In the genomic region with DNA sequence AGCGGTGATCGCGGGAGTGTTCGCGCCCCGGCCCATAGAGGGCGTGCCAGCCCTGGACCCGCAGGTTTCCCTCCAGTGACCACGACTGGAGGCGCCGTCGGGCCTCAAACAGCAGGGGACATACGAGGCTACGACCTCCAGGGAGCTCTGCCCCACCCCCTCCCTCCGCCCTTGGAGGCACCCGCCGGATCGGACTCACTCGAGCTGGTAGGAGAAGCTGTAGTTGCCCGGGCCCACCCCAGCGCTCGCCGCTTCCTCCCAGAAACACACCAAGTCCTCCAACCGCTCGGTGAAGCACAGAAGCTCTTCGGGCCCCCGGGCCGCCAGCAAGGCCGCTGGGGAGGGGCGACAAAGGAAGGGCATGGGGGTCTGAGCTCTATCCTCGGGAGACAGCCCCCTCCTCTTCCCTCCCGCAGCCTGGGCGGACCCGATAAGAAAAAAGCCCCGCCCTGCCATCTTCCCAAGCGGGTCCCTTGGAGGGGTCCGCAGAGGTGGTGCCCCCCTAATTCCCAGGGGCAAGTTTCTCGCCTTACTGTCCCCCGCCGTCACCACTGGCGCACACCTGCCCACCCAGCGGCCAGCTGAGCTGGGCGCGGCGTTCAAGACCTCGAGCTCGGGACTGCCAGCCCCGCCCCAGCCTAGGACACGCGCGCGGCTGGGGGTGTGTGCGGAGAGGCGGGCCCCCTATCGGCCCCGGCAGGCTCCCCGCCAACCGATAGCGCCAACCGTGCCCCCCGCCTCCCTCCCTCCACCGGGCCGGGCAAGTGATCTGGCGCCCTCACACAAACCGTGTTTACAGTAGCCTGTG, we compare ENCODE assay signal across 1 cellular context.
TF ChIP-seq lines count a peak whose summit lies in the region.

No MANE protein-coding gene starts in this region.

TF ChIP-seq in K562, 482 proteins besides CTCF, POLR2A, EP300 and RAD21 (continued from another document and continues in another):
- TF ChIP-seq, protein P1, sequence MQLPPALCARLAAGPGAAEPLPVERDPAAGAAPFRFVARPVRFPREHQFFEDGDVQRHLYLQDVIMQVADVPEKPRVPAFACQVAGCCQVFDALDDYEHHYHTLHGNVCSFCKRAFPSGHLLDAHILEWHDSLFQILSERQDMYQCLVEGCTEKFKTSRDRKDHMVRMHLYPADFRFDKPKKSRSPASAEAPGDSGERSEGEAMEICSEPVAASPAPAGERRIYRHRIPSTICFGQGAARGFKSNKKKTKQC (CRISPR knock-in tag; IDR thresholded peaks at IDR 0.05) = peak; percentile 86; the same call in 1 of the 2 replicates
- no peak for TF ChIP-seq TARDBP (IDR thresholded peaks at IDR 0.05)
- TF ChIP-seq ZKSCAN3 (CRISPR knock-in tag; IDR thresholded peaks at IDR 0.05) = no peak
- TF ChIP-seq HCFC1 (IDR thresholded peaks at IDR 0.05; ENCODE audit: low read depth, low read length) = peak; percentile 46
- TF ChIP-seq CCNT2 (IDR thresholded peaks at IDR 0.05; ENCODE audit: borderline replicate concordance, extremely low read depth, insufficient read length, low read depth, low read length) = peak; percentile 86
- peak; percentile 26; the same call in 1 of the 2 replicates for TF ChIP-seq MBD2 (IDR thresholded peaks at IDR 0.05; ENCODE audit: borderline replicate concordance, low read depth)
- TF ChIP-seq NONO (IDR thresholded peaks at IDR 0.05; ENCODE audit: low read depth in 2 of 2, low read length in 1 of 2) = 0 out of 4 replicates have a peak, but pooled peaks of 1 of the 2 experiments have one; percentile 70
- no peak for TF ChIP-seq ZNF696 (CRISPR knock-in tag; conservative IDR thresholded peaks at IDR 0.05)
- TF ChIP-seq MAZ (CRISPR knock-in tag; conservative IDR thresholded peaks at IDR 0.05 in 1 of 2, IDR thresholded peaks at IDR 0.05 in 1 of 2) = peak; percentile 53 to 86
- peak; percentile 33 to 77; a peak in 3 of 4 replicates for TF ChIP-seq TBL1XR1 (IDR thresholded peaks at IDR 0.05; ENCODE audit: low read length in 2 of 2)
- TF ChIP-seq, protein P2, sequence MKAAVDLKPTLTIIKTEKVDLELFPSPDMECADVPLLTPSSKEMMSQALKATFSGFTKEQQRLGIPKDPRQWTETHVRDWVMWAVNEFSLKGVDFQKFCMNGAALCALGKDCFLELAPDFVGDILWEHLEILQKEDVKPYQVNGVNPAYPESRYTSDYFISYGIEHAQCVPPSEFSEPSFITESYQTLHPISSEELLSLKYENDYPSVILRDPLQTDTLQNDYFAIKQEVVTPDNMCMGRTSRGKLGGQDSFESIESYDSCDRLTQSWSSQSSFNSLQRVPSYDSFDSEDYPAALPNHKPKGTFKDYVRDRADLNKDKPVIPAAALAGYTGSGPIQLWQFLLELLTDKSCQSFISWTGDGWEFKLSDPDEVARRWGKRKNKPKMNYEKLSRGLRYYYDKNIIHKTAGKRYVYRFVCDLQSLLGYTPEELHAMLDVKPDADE (conservative IDR thresholded peaks at IDR 0.05; ENCODE audit: control insufficient read depth, low read depth, low read length) = peak; percentile 18; the same call in 1 of the 2 replicates
- TF ChIP-seq UBTF (IDR thresholded peaks at IDR 0.05; ENCODE audit: borderline replicate concordance in 1 of 2, low read depth in 2 of 2, low read length in 2 of 2) = peak; percentile 64 to 75; a peak in 2 of 4 replicates
- peak in 1 of 2 experiments; percentile 41 for TF ChIP-seq AFF1 (IDR thresholded peaks at IDR 0.05; ENCODE audit: low read depth in 1 of 2, partially characterized antibody in 2 of 2)
- peak; percentile 87 for TF ChIP-seq FIP1L1 (IDR thresholded peaks at IDR 0.05; ENCODE audit: low read depth, low read length, poor library complexity, severe bottlenecking)
- peak; percentile 53; the same call in 1 of the 2 replicates for TF ChIP-seq XRCC5 (IDR thresholded peaks at IDR 0.05; ENCODE audit: low read depth, low read length)
- TF ChIP-seq C11orf30 (IDR thresholded peaks at IDR 0.05; ENCODE audit: low read depth) = no peak
- TF ChIP-seq HDAC1 (IDR thresholded peaks at IDR 0.05) = peak in 1 of 2 experiments; percentile 30; a peak in 3 of 4 replicates
- TF ChIP-seq ETV6 (IDR thresholded peaks at IDR 0.05; ENCODE audit: borderline replicate concordance in 1 of 2, low read depth in 2 of 2, low read length in 1 of 2) = no peak
- 0 out of 2 replicates have a peak, but pooled peaks have one; percentile 33 for TF ChIP-seq ETV6 (CRISPR knock-in tag; IDR thresholded peaks at IDR 0.05; ENCODE audit: borderline replicate concordance)
- peak; percentile 64 for TF ChIP-seq ZFX (CRISPR knock-in tag; IDR thresholded peaks at IDR 0.05)
- TF ChIP-seq SMARCA4 (IDR thresholded peaks at IDR 0.05) = peak; percentile 31; the same call in 1 of the 2 replicates
- no peak for TF ChIP-seq SIX5 (IDR thresholded peaks at IDR 0.05; ENCODE audit: borderline replicate concordance in 1 of 2, insufficient read depth in 1 of 2, low read depth in 1 of 2, low read length in 2 of 2)
- no peak for TF ChIP-seq RFX7 (CRISPR knock-in tag; IDR thresholded peaks at IDR 0.05)
- no peak for TF ChIP-seq PTTG1 (tag; IDR thresholded peaks at IDR 0.05; ENCODE audit: low read depth)
- no peak for TF ChIP-seq ZFP36 (IDR thresholded peaks at IDR 0.05; ENCODE audit: low read depth, low read length, partially characterized antibody)
- TF ChIP-seq PREB (CRISPR knock-in tag; IDR thresholded peaks at IDR 0.05) = no peak
- TF ChIP-seq CAMTA2 (CRISPR knock-in tag; conservative IDR thresholded peaks at IDR 0.05) = no peak
- peak; percentile 47 for TF ChIP-seq EGR1 (conservative IDR thresholded peaks at IDR 0.05)
- no peak for TF ChIP-seq TOE1 (IDR thresholded peaks at IDR 0.05; ENCODE audit: borderline replicate concordance)
- 0 out of 2 replicates have a peak, but pooled peaks have one; percentile 22 for TF ChIP-seq TOE1 (CRISPR knock-in tag; IDR thresholded peaks at IDR 0.05; ENCODE audit: borderline replicate concordance, low read depth)
- 0 out of 2 replicates have a peak, but pooled peaks have one; percentile 52 for TF ChIP-seq PHF21A (IDR thresholded peaks at IDR 0.05; ENCODE audit: borderline replicate concordance, low read depth)
- 0 out of 2 replicates have a peak, but pooled peaks have one; percentile 35 for TF ChIP-seq PTBP1 (IDR thresholded peaks at IDR 0.05; ENCODE audit: low read depth, low read length)
- TF ChIP-seq MXD1 (CRISPR knock-in tag; IDR thresholded peaks at IDR 0.05; ENCODE audit: borderline replicate concordance, poor library complexity, severe bottlenecking) = peak; percentile 6
- TF ChIP-seq, protein P3, sequence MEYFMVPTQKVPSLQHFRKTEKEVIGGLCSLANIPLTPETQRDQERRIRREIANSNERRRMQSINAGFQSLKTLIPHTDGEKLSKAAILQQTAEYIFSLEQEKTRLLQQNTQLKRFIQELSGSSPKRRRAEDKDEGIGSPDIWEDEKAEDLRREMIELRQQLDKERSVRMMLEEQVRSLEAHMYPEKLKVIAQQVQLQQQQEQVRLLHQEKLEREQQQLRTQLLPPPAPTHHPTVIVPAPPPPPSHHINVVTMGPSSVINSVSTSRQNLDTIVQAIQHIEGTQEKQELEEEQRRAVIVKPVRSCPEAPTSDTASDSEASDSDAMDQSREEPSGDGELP (CRISPR knock-in tag; IDR thresholded peaks at IDR 0.05; ENCODE audit: borderline replicate concordance) = peak; percentile 95
- TF ChIP-seq CXXC5 (CRISPR knock-in tag; IDR thresholded peaks at IDR 0.05) = peak; percentile 59
- peak; percentile 61 for TF ChIP-seq TCF3 (CRISPR knock-in tag; IDR thresholded peaks at IDR 0.05)
- TF ChIP-seq, protein P4, sequence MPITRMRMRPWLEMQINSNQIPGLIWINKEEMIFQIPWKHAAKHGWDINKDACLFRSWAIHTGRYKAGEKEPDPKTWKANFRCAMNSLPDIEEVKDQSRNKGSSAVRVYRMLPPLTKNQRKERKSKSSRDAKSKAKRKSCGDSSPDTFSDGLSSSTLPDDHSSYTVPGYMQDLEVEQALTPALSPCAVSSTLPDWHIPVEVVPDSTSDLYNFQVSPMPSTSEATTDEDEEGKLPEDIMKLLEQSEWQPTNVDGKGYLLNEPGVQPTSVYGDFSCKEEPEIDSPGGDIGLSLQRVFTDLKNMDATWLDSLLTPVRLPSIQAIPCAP (CRISPR knock-in tag; IDR thresholded peaks at IDR 0.05; ENCODE audit: borderline replicate concordance) = no peak
- no peak for TF ChIP-seq ZBTB8A (IDR thresholded peaks at IDR 0.05; ENCODE audit: partially characterized antibody)
- TF ChIP-seq HNRNPL (IDR thresholded peaks at IDR 0.05; ENCODE audit: low read depth, low read length) = peak; percentile 87
- TF ChIP-seq ZNF444 (CRISPR knock-in tag; IDR thresholded peaks at IDR 0.05) = no peak
- peak; percentile 48 for TF ChIP-seq TAL1 (IDR thresholded peaks at IDR 0.05)
- TF ChIP-seq RCOR1 (IDR thresholded peaks at IDR 0.05; ENCODE audit: borderline replicate concordance in 1 of 2, low read depth in 2 of 2, low read length in 2 of 2) = peak in 1 of 2 experiments; percentile 75; a peak in 2 of 4 replicates
- TF ChIP-seq, protein P5, sequence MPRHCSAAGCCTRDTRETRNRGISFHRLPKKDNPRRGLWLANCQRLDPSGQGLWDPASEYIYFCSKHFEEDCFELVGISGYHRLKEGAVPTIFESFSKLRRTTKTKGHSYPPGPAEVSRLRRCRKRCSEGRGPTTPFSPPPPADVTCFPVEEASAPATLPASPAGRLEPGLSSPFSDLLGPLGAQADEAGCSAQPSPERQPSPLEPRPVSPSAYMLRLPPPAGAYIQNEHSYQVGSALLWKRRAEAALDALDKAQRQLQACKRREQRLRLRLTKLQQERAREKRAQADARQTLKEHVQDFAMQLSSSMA (CRISPR knock-in tag; IDR thresholded peaks at IDR 0.05) = peak; percentile 42; the same call in 1 of the 2 replicates
- TF ChIP-seq CHD2 (IDR thresholded peaks at IDR 0.05; ENCODE audit: low read depth, low read length) = 0 out of 2 replicates have a peak, but pooled peaks have one; percentile 40
- TF ChIP-seq CREB3L1 (IDR thresholded peaks at IDR 0.05; ENCODE audit: borderline replicate concordance, low read depth) = 0 out of 2 replicates have a peak, but pooled peaks have one; percentile 45
- TF ChIP-seq ZNF174 (CRISPR knock-in tag; IDR thresholded peaks at IDR 0.05) = no peak
- TF ChIP-seq CC2D1A (IDR thresholded peaks at IDR 0.05) = peak; percentile 60; the same call in 1 of the 2 replicates
- no peak for TF ChIP-seq ZNF644 (tag; IDR thresholded peaks at IDR 0.05; ENCODE audit: low read depth)
